Comparison of ENCODE assay signal across 8 cellular contexts in genomic region chr9:38392235-38393127, GRCh38. TPM values are rescaled to one million over a fixed set of nuclear protein-coding genes. Genes with fewer than 3 reads are reported as not detected.
DNase-seq lines count a peak whose midpoint lies in the region; ATAC-seq and TF ChIP-seq lines count a peak whose summit lies in the region.

ALDH1B1 (plus strand) TSS chr9:38392702; CDS start chr9:38395749, 3,047 bp downstream.

- peak within 1 kb of the TSS; percentile 88 for H3K9ac ChIP-seq in BLaER1

- intact Hi-C loops in lower lobe of right lung (cut with DNase I): no loop called here

- peak within 1 kb of the TSS; percentile 95 for H3K4me2 ChIP-seq in BLaER1

- peaks cover 27% of the 10 kb centered on the region for H3K36me3 ChIP-seq in BLaER1
- H3K36me3 ChIP-seq in lower lobe of right lung: peaks cover 15% of the 10 kb centered on the region

- peak within 1 kb of the TSS; percentile 92 for H3K4me3 ChIP-seq in BLaER1
- peak within 1 kb of the TSS; percentile 84 for H3K4me3 ChIP-seq in lower lobe of right lung

- peaks cover 5% of the 10 kb centered on the region; the same call in 1 of the 2 replicates for H4K20me1 ChIP-seq in BLaER1

- peak within 1 kb of the TSS; percentile 85 for H3K27ac ChIP-seq in BLaER1
- H3K27ac ChIP-seq in lower lobe of right lung: peak within 1 kb of the TSS; percentile 63

- DNase-seq in NCI-H526 (lab: John Stamatoyannopoulos, UW): peak; percentile 71 to 93
- DNase-seq in activated CD4-positive, alpha-beta T cell treated with anti-CD3 and anti-CD28 coated beads, Interleukin-2, amount 50 U/mL, for 24 hours (ENCODE audit: low read depth in 1 of 2, low spot score in 1 of 2): peak; percentile 41 to 49
- DNase-seq in ecto neural progenitor cell (ENCODE audit: low spot score): peak; percentile 92
- DNase-seq in lower lobe of right lung: peak; percentile 92
- peak; percentile 13 to 54 (median 22) for DNase-seq in stimulated activated CD4-positive, alpha-beta T cell treated with anti-CD3 and anti-CD28 coated beads, TNF-alpha, amount 100 ng/mL, for 4 hours (ENCODE audit: low read depth in 3 of 3)

- peak; percentile 99 for ATAC-seq in GM19023 (IDR thresholded peaks at IDR 0.05; ENCODE audit: unreplicated experiment)
- peak; percentile 99 for ATAC-seq in HG03175 (IDR thresholded peaks at IDR 0.05; ENCODE audit: unreplicated experiment)
- peak; percentile 99 for ATAC-seq in lower lobe of right lung

- no peaks in the 10 kb centered on the region for H3K27me3 ChIP-seq in BLaER1
- H3K27me3 ChIP-seq in lower lobe of right lung (ENCODE audit: low read depth): no peaks in the 10 kb centered on the region

- H3K9me3 ChIP-seq in BLaER1 (no peaks in the 10 kb centered on the region), lower lobe of right lung (no peaks in the 10 kb centered on the region)

- H3K4me1 ChIP-seq in BLaER1 (peaks cover 23% of the 10 kb centered on the region), lower lobe of right lung (peaks cover 10% of the 10 kb centered on the region)

- peak; percentile 6 for TF ChIP-seq CTCF in lower lobe of right lung (IDR thresholded peaks at IDR 0.05)

RNA-seq across cellular contexts. Expression of gene ALDH1B1, which starts in this region (rescaled TPM):
- total RNA-seq in lower lobe of right lung: 10.8 TPM

Comparison
In these comparisons a context has a peak if more than half of its experiments do, and no peak if none do; other contexts are left out.
1. Peak in every context shown above with its lines: DNase-seq, ATAC-seq, H3K4me3 ChIP-seq and H3K27ac ChIP-seq.
2. DNase-seq: peak in every context shown above with its lines; median percentile 92 in ecto neural progenitor cell; 92 in lower lobe of right lung; 82 in NCI-H526; 45 in activated CD4-positive, alpha-beta T cell treated with anti-CD3 and anti-CD28 coated beads, Interleukin-2, amount 50 U/mL, for 24 hours; 22 in stimulated activated CD4-positive, alpha-beta T cell treated with anti-CD3 and anti-CD28 coated beads, TNF-alpha, amount 100 ng/mL, for 4 hours.